ENCODE assay signal across 14 cellular contexts in genomic region chr3:150132101-150132749, GRCh38.
DNase-seq lines count a peak whose midpoint lies in the region; ATAC-seq and TF ChIP-seq lines count a peak whose summit lies in the region.
"Had no signal": no experiment of that assay in that cellular context is flagged by ENCODE, and none has a peak within 500 bp of the region (broad histone marks: within the 10 kb centered on the region; RNA-seq: fewer than 3 reads in every experiment).

No MANE protein-coding gene starts in this region.

- H3K4me3 Mint-ChIP-seq in type B pancreatic cell, result no peak overlapping the region
- no peak overlapping the region for H3K4me3 Mint-ChIP-seq in natural killer cell treated with Interleukin-12 subunit alpha and Interleukin-12 subunit beta and Interleukin-15 and Interleukin-18, amount 100 ng/mL, for 72 hours
- H3K4me3 Mint-ChIP-seq: nephron progenitor cell had no signal

- H3K27ac Mint-ChIP-seq in type B pancreatic cell, result no peak overlapping the region
- no peak overlapping the region for H3K27ac Mint-ChIP-seq in natural killer cell treated with Interleukin-12 subunit alpha and Interleukin-12 subunit beta and Interleukin-15 and Interleukin-18, amount 100 ng/mL, for 72 hours
- H3K27ac Mint-ChIP-seq: nephron progenitor cell had no signal

- H3K27me3 Mint-ChIP-seq in type B pancreatic cell, result peaks cover 12% of the 10 kb centered on the region
- H3K27me3 Mint-ChIP-seq in natural killer cell treated with Interleukin-12 subunit alpha and Interleukin-12 subunit beta and Interleukin-15 and Interleukin-18, amount 100 ng/mL, for 72 hours, result peaks cover 16 to 31% of the 10 kb centered on the region in 2 donors

- peaks cover 18% of the 10 kb centered on the region for H3K4me1 Mint-ChIP-seq in type B pancreatic cell (ENCODE audit: unreplicated experiment)
- no peaks in the 10 kb centered on the region for H3K4me1 Mint-ChIP-seq in natural killer cell treated with Interleukin-12 subunit alpha and Interleukin-12 subunit beta and Interleukin-15 and Interleukin-18, amount 100 ng/mL, for 72 hours (ENCODE audit: low read depth in 2 of 2)

- DNase-seq in Daoy (ENCODE audit: low read depth) (peak; percentile 71), M059J (ENCODE audit: low read depth) (peak; percentile 77), amniotic epithelial cell (ENCODE audit: low read depth) (peak; percentile 22), cerebellum (ENCODE audit: low spot score) (no peak), type B pancreatic cell (ENCODE audit: extremely low spot score, unreplicated experiment) (no peak)
- no peak for DNase-seq in natural killer cell treated with Interleukin-12 subunit alpha and Interleukin-12 subunit beta and Interleukin-15 and Interleukin-18, amount 100 ng/mL, for 72 hours (ENCODE audit: low spot score)
- DNase-seq: activated T-cell treated with anti-CD3 and anti-CD28 coated beads, Interleukin-2, amount 50 U/mL, for 1 hour; NCI-H1048; nephron progenitor cell; PC-9; stimulated activated CD4-positive, alpha-beta T cell treated with anti-CD3 and anti-CD28 coated beads, Interleukin-12 subunit alpha, Interleukin-12 subunit beta, amount 100 ng/mL, for 4 hours had no signal

- peak; percentile 66 for ATAC-seq in GM21526 (IDR thresholded peaks at IDR 0.05; ENCODE audit: low FRiP score, unreplicated experiment)
- ATAC-seq in HG02759 (IDR thresholded peaks at IDR 0.05; ENCODE audit: unreplicated experiment), result no peak
- ATAC-seq in natural killer cell treated with Interleukin-12 subunit alpha and Interleukin-12 subunit beta and Interleukin-15 and Interleukin-18, amount 100 ng/mL, for 72 hours, result no peak
- ATAC-seq: esophagus mucosa had no signal

- no peaks in the 10 kb centered on the region for H3K9me3 Mint-ChIP-seq in type B pancreatic cell
- peaks cover 4% of the 10 kb centered on the region for H3K9me3 Mint-ChIP-seq in natural killer cell treated with Interleukin-12 subunit alpha and Interleukin-12 subunit beta and Interleukin-15 and Interleukin-18, amount 100 ng/mL, for 72 hours

- no peaks in the 10 kb centered on the region for H3K36me3 Mint-ChIP-seq in type B pancreatic cell
- H3K36me3 Mint-ChIP-seq in natural killer cell treated with Interleukin-12 subunit alpha and Interleukin-12 subunit beta and Interleukin-15 and Interleukin-18, amount 100 ng/mL, for 72 hours, result no peaks in the 10 kb centered on the region

- no peak for TF ChIP-seq CTCF in type B pancreatic cell (conservative IDR thresholded peaks at IDR 0.05)

Comparison
In these comparisons a context has a peak if more than half of its experiments do, and no peak if none do; other contexts are left out.
1. DNase-seq: peak in Daoy (single experiment), M059J (single experiment) and amniotic epithelial cell (single experiment); none in cerebellum (single experiment), type B pancreatic cell (single experiment) and natural killer cell treated with Interleukin-12 subunit alpha and Interleukin-12 subunit beta and Interleukin-15 and Interleukin-18, amount 100 ng/mL, for 72 hours (single experiment).